Comparison of ENCODE assay signal across 1 cellular context in genomic region chr15:78764340-78765153, GRCh38. TPM values are rescaled to one million over a fixed set of nuclear protein-coding genes. Genes with fewer than 3 reads are reported as not detected.
"Had no signal": no experiment of that assay in that cellular context is flagged by ENCODE, and none has a peak within 500 bp of the region (broad histone marks: within the 10 kb centered on the region; RNA-seq: fewer than 3 reads in every experiment).

No MANE protein-coding gene starts in this region.

RNA-seq across cellular contexts. Expression of gene ADAMTS7, which starts 46.7 kb away (rescaled TPM):
- polyA plus RNA-seq: naive thymus-derived CD8-positive, alpha-beta T cell had no signal
